In the genomic region with DNA sequence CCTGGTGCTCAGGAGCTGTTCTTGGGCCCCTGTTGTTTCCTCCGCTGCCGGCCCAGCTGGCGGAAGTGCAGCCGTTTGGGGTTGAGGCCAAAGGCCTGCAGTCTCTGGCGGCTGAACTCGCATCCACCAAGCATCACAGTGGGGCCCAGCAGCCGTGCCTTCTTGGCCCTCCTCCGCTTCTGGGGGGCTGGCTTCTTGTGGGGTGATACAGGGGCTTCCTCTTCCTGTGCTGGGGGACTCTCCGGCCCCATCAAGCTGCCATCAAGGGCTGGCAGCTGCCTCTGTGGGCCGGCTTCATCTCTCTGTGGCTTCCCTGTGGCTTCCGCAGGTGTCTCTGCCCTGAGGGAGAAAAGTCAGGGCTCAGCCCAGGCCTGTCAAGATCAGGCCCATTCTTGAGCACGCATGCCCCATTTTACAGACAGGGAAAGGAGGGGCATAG, we compare ENCODE assay signal across 1 cellular context.
TF ChIP-seq lines count a peak whose summit lies in the region.

No MANE protein-coding gene starts in this region.

TF ChIP-seq in SK-N-SH, 30 proteins besides CTCF, POLR2A, EP300 and RAD21 (continued from another document):
- TF ChIP-seq ZBTB33 (IDR thresholded peaks at IDR 0.05; ENCODE audit: borderline replicate concordance, low read depth) (no peak), RFX5 (IDR thresholded peaks at IDR 0.05; ENCODE audit: low read length) (no peak), TCF12 (IDR thresholded peaks at IDR 0.05) (no peak), TAF1 (IDR thresholded peaks at IDR 0.05; ENCODE audit: borderline replicate concordance, low read depth, low read length) (no peak), FOXM1 (IDR thresholded peaks at IDR 0.05; ENCODE audit: low read depth) (no peak), JUND (IDR thresholded peaks at IDR 0.05) (no peak), REST (IDR thresholded peaks at IDR 0.05; ENCODE audit: low read depth, low read length) (no peak), EZH2phosphoT487 (IDR thresholded peaks at IDR 0.05; ENCODE audit: borderline replicate concordance, low read depth) (no peak), USF1 (IDR thresholded peaks at IDR 0.05; ENCODE audit: borderline replicate concordance, low read depth) (no peak), RXRA (IDR thresholded peaks at IDR 0.05; ENCODE audit: borderline replicate concordance, low read depth) (no peak), SIN3A (IDR thresholded peaks at IDR 0.05; ENCODE audit: borderline replicate concordance, low read depth, low read length) (no peak), YY1 (IDR thresholded peaks at IDR 0.05; ENCODE audit: low read depth) (no peak)
TF ChIP-seq in SK-N-SH: peak in this region for 0.
